8 cellular contexts compared by ENCODE assay signal in the genomic region with DNA sequence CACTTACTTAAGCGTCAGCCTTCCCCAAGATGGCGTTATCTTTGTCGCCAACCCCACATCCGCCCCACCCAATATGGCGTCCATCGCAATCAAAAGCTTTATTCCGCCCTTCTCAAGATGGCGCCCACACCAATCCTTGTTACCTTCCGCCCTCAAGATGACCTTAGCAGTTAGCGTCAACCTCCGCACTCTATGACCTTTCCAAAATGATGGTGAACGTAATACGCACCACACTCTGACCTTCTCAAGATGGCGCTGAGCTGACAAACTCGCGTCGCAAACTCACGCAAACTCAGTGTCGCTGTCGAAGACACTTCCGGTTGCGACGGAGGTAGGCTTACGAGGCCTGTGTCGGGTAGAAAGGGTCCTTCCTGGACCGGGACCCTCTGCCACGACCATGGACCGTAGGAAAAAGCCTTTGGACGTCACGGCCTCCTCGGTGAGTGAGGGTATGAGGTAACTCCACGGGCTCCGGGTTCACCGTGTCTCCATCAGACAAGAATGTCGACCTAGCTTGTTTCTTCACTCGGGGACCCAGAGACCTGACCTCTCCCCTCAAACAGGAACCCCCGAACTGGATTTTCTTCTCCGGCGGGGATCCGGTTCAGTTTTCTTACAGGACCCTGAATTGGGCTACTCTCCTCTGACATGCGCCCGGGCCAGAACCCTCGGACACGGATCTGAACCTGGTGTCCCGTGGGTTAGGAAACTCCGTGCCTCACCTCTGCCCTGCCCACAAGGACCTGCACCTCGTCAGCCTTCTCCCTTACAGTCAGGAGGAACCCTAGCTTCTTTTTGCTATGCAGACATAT. TPM values are rescaled to one million over a fixed set of nuclear protein-coding genes. Genes with fewer than 3 reads are reported as not detected.
DNase-seq lines count a peak whose midpoint lies in the region; ATAC-seq and TF ChIP-seq lines count a peak whose summit lies in the region.

A gene (plus strand): TSS at position 323 of the 812 bp plus-strand sequence. CDS start 75 bp downstream, at position 398.

- no peaks in the 10 kb centered on the region for H3K27me3 ChIP-seq in left lung

- H3K27ac ChIP-seq in left lung: peak within 1 kb of the TSS; percentile 85 to 94

- H3K27me3 Mint-ChIP-seq in dendritic cell treated with granulocyte-macrophage colony-stimulating factor and Interleukin-4, amounts not matched to agents 40 ng/mL and 50 ng/mL, for 4 days: no peaks in the 10 kb centered on the region

- H3K4me3 Mint-ChIP-seq in dendritic cell treated with granulocyte-macrophage colony-stimulating factor and Interleukin-4, amounts not matched to agents 40 ng/mL and 50 ng/mL, for 4 days: peak within 1 kb of the TSS; percentile 100

- H3K36me3 ChIP-seq in left lung: peaks cover 0 to 24% of the 10 kb centered on the region in 2 donors

- ATAC-seq in GM19372 (IDR thresholded peaks at IDR 0.05; ENCODE audit: low read depth, unreplicated experiment): peak; percentile 98
- peak; percentile 98 for ATAC-seq in HG03558 (IDR thresholded peaks at IDR 0.05; ENCODE audit: extremely low read depth, unreplicated experiment)
- peak; percentile 99 for ATAC-seq in left lung

- peaks cover 41% of the 10 kb centered on the region for H3K4me1 Mint-ChIP-seq in dendritic cell treated with granulocyte-macrophage colony-stimulating factor and Interleukin-4, amounts not matched to agents 40 ng/mL and 50 ng/mL, for 4 days (ENCODE audit: low read depth)

- TF ChIP-seq CTCF in left lung (IDR thresholded peaks at IDR 0.05): no peak

- H3K9me3 Mint-ChIP-seq in dendritic cell treated with granulocyte-macrophage colony-stimulating factor and Interleukin-4, amounts not matched to agents 40 ng/mL and 50 ng/mL, for 4 days: no peaks in the 10 kb centered on the region

- H3K27ac Mint-ChIP-seq in dendritic cell treated with granulocyte-macrophage colony-stimulating factor and Interleukin-4, amounts not matched to agents 40 ng/mL and 50 ng/mL, for 4 days: peak within 1 kb of the TSS; percentile 96

- intact Hi-C loops in dendritic cell treated with granulocyte-macrophage colony-stimulating factor and Interleukin-4, amounts not matched to agents 40 ng/mL and 50 ng/mL, for 4 days (cut with micrococcal nuclease): loop anchor here (2.0 to 10.0 kb wide), 5 partner anchors 413 to 951 kb away; a partner anchor contains a TSS
- intact Hi-C loops in left lung (cut with DNase I): no loop called here

- peaks cover 28% of the 10 kb centered on the region for H3K36me3 Mint-ChIP-seq in dendritic cell treated with granulocyte-macrophage colony-stimulating factor and Interleukin-4, amounts not matched to agents 40 ng/mL and 50 ng/mL, for 4 days (ENCODE audit: low read depth)

- DNase-seq in C1 segment of cervical spinal cord (lab: John Stamatoyannopoulos, UW) (peak; percentile 62 to 99 (median 95)), NCI-H748 treated with DMSO at 0.1 percent for 48 hours (lab: John Stamatoyannopoulos, UW) (peak; percentile 87), left lung (peak; percentile 94)
- DNase-seq in activated CD4-positive, alpha-beta T cell treated with anti-CD3 and anti-CD28 coated beads, Interleukin-2, amount 50 U/mL, for 24 hours (ENCODE audit: low read depth in 1 of 2, low spot score in 1 of 2): peak; percentile 91 to 94
- peak; percentile 88 to 89 for DNase-seq in stimulated activated CD4-positive, alpha-beta T cell treated with anti-CD3 and anti-CD28 coated beads, Interleukin-2, amount 100 ng/mL, for 48 hours

- H3K4me3 ChIP-seq in left lung: peak within 1 kb of the TSS; percentile 86 to 87

- H3K9me3 ChIP-seq in left lung: no peaks in the 10 kb centered on the region

- H3K4me1 ChIP-seq in left lung: peaks cover 16 to 24% of the 10 kb centered on the region in 2 donors

RNA-seq across cellular contexts. Expression of the gene that starts here (rescaled TPM):
- 10 to 100 TPM; 13.3 to 15.5 TPM for total RNA-seq in left lung

Comparison
In these comparisons a context has a peak if more than half of its experiments do, and no peak if none do; other contexts are left out.
1. Peak in every context shown above with its lines: DNase-seq, ATAC-seq, H3K4me3 ChIP-seq and H3K27ac ChIP-seq.